8 cellular contexts compared by ENCODE assay signal in genomic region chr1:155254228-155254713, GRCh38. TPM values are rescaled to one million over a fixed set of nuclear protein-coding genes. Genes with fewer than 3 reads are reported as not detected.
DNase-seq lines count a peak whose midpoint lies in the region; ATAC-seq and TF ChIP-seq lines count a peak whose summit lies in the region.

No MANE protein-coding gene starts in this region.

- peak overlapping the region; percentile 97 for H3K27ac ChIP-seq in right atrium auricular region

- H3K36me3 ChIP-seq in HAP-1 (replicated peaks) (peaks cover 29% of the 10 kb centered on the region), right atrium auricular region (peaks cover 17% of the 10 kb centered on the region)

- no peak overlapping the region for H3K27ac Mint-ChIP-seq in WTC11
- peak overlapping the region; percentile 73 for H3K27ac Mint-ChIP-seq in stimulated activated effector memory CD8-positive, alpha-beta T cell treated with anti-CD3 and anti-CD28 coated beads, Interleukin-12 subunit alpha, Interleukin-12 subunit beta, amount 100 ng/mL, for 72 hours

- H3K4me1 Mint-ChIP-seq in WTC11 = peaks cover 23% of the 10 kb centered on the region
- H3K4me1 Mint-ChIP-seq in stimulated activated effector memory CD8-positive, alpha-beta T cell treated with anti-CD3 and anti-CD28 coated beads, Interleukin-12 subunit alpha, Interleukin-12 subunit beta, amount 100 ng/mL, for 72 hours = peaks cover 56% of the 10 kb centered on the region

- H3K9me3 ChIP-seq in HAP-1 = no peaks in the 10 kb centered on the region
- H3K9me3 ChIP-seq in right atrium auricular region = no peaks in the 10 kb centered on the region

- H3K27me3 ChIP-seq in HAP-1 (ENCODE audit: low read depth) (no peaks in the 10 kb centered on the region), right atrium auricular region (no peaks in the 10 kb centered on the region)

- H3K36me3 Mint-ChIP-seq in WTC11 = peaks cover 16% of the 10 kb centered on the region
- peaks cover 39% of the 10 kb centered on the region for H3K36me3 Mint-ChIP-seq in stimulated activated effector memory CD8-positive, alpha-beta T cell treated with anti-CD3 and anti-CD28 coated beads, Interleukin-12 subunit alpha, Interleukin-12 subunit beta, amount 100 ng/mL, for 72 hours

- H3K4me3 ChIP-seq in HAP-1 (peak overlapping the region; percentile 67), right atrium auricular region (peak overlapping the region; percentile 91 to 94)

- POLR2A ChIA-PET in WTC11 (lab: Charles Lee) = interaction anchor here (1.2 kb wide), 1 partner anchor 19 kb away, joined by 3 read pairs; the partner anchor contains the start of gene CLK2

- no peak for DNase-seq in HAP-1 (ENCODE audit: low spot score in 2 of 2)
- no peak for DNase-seq in WTC11 (ENCODE audit: low spot score)
- no peak for DNase-seq in right atrium auricular region (ENCODE audit: low spot score)
- no peak for DNase-seq in stimulated activated effector memory CD8-positive, alpha-beta T cell treated with anti-CD3 and anti-CD28 coated beads, Interleukin-12 subunit alpha, Interleukin-12 subunit beta, amount 100 ng/mL, for 72 hours (ENCODE audit: low spot score in 2 of 2)
- no peak for DNase-seq in NCI-H345 treated with DMSO at 0.1 percent for 48 hours (lab: John Stamatoyannopoulos, UW; ENCODE audit: unreplicated experiment)
- no peak for DNase-seq in OCI-M1 (lab: John Stamatoyannopoulos, UW)
- DNase-seq in DMS79 treated with DMSO at 0.1 percent for 48 hours (lab: John Stamatoyannopoulos, UW) = no peak

- H3K4me1 ChIP-seq in HAP-1 (peaks cover 21% of the 10 kb centered on the region), right atrium auricular region (peaks cover 0 to 44% of the 10 kb centered on the region in 2 donors)

- in situ Hi-C loops in HAP-1 (cut with MboI; ENCODE audit: low sequenced_read_pairs) = no loop called here

- TF ChIP-seq CTCF in WTC11 (IDR thresholded peaks at IDR 0.05) (no peak), right atrium auricular region (IDR thresholded peaks at IDR 0.05) (no peak)

- CTCF ChIA-PET in WTC11 (lab: Charles Lee) = interaction anchor here (1.5 to 1.8 kb wide), 2 partner anchors 61 to 69 kb away, joined by 5 to 6 read pairs; no protein-coding TSS in a partner anchor

- H3K9me3 Mint-ChIP-seq in WTC11 = no peaks in the 10 kb centered on the region
- no peaks in the 10 kb centered on the region for H3K9me3 Mint-ChIP-seq in stimulated activated effector memory CD8-positive, alpha-beta T cell treated with anti-CD3 and anti-CD28 coated beads, Interleukin-12 subunit alpha, Interleukin-12 subunit beta, amount 100 ng/mL, for 72 hours

- peak overlapping the region; percentile 80 for H3K4me3 Mint-ChIP-seq in WTC11
- peak overlapping the region; percentile 78 for H3K4me3 Mint-ChIP-seq in stimulated activated effector memory CD8-positive, alpha-beta T cell treated with anti-CD3 and anti-CD28 coated beads, Interleukin-12 subunit alpha, Interleukin-12 subunit beta, amount 100 ng/mL, for 72 hours

- no peaks in the 10 kb centered on the region for H3K27me3 Mint-ChIP-seq in WTC11 (ENCODE audit: low read depth)

- ATAC-seq in WTC11 (no peak), HG03095 (IDR thresholded peaks at IDR 0.05; ENCODE audit: unreplicated experiment) (no peak)
- ATAC-seq in stimulated activated effector memory CD8-positive, alpha-beta T cell treated with anti-CD3 and anti-CD28 coated beads, Interleukin-12 subunit alpha, Interleukin-12 subunit beta, amount 100 ng/mL, for 72 hours = no peak

TF ChIP-seq in WTC11, 78 proteins besides CTCF, POLR2A, EP300 and RAD21 (continues in another document):
- TF ChIP-seq ZNF396 (CRISPR knock-in tag; IDR thresholded peaks at IDR 0.05; ENCODE audit: borderline replicate concordance) (no peak), ZNF138 (CRISPR knock-in tag; conservative IDR thresholded peaks at IDR 0.05) (no peak), JAZF1 (CRISPR knock-in tag; IDR thresholded peaks at IDR 0.05) (no peak), FOXJ3 (CRISPR knock-in tag; IDR thresholded peaks at IDR 0.05; ENCODE audit: borderline replicate concordance) (no peak), ESRRA (CRISPR knock-in tag; IDR thresholded peaks at IDR 0.05; ENCODE audit: borderline replicate concordance) (no peak), OVOL2 (CRISPR knock-in tag; IDR thresholded peaks at IDR 0.05; ENCODE audit: borderline replicate concordance) (no peak), NR2C2 (CRISPR knock-in tag; IDR thresholded peaks at IDR 0.05) (no peak), ZNF512 (CRISPR knock-in tag; IDR thresholded peaks at IDR 0.05; ENCODE audit: borderline replicate concordance) (no peak), HMGA2 (CRISPR knock-in tag; IDR thresholded peaks at IDR 0.05) (no peak)
- TF ChIP-seq, protein P1, sequence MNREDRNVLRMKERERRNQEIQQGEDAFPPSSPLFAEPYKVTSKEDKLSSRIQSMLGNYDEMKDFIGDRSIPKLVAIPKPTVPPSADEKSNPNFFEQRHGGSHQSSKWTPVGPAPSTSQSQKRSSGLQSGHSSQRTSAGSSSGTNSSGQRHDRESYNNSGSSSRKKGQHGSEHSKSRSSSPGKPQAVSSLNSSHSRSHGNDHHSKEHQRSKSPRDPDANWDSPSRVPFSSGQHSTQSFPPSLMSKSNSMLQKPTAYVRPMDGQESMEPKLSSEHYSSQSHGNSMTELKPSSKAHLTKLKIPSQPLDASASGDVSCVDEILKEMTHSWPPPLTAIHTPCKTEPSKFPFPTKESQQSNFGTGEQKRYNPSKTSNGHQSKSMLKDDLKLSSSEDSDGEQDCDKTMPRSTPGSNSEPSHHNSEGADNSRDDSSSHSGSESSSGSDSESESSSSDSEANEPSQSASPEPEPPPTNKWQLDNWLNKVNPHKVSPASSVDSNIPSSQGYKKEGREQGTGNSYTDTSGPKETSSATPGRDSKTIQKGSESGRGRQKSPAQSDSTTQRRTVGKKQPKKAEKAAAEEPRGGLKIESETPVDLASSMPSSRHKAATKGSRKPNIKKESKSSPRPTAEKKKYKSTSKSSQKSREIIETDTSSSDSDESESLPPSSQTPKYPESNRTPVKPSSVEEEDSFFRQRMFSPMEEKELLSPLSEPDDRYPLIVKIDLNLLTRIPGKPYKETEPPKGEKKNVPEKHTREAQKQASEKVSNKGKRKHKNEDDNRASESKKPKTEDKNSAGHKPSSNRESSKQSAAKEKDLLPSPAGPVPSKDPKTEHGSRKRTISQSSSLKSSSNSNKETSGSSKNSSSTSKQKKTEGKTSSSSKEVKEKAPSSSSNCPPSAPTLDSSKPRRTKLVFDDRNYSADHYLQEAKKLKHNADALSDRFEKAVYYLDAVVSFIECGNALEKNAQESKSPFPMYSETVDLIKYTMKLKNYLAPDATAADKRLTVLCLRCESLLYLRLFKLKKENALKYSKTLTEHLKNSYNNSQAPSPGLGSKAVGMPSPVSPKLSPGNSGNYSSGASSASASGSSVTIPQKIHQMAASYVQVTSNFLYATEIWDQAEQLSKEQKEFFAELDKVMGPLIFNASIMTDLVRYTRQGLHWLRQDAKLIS (CRISPR knock-in tag; IDR thresholded peaks at IDR 0.05; ENCODE audit: borderline replicate concordance) = no peak
- TF ChIP-seq, protein P2, sequence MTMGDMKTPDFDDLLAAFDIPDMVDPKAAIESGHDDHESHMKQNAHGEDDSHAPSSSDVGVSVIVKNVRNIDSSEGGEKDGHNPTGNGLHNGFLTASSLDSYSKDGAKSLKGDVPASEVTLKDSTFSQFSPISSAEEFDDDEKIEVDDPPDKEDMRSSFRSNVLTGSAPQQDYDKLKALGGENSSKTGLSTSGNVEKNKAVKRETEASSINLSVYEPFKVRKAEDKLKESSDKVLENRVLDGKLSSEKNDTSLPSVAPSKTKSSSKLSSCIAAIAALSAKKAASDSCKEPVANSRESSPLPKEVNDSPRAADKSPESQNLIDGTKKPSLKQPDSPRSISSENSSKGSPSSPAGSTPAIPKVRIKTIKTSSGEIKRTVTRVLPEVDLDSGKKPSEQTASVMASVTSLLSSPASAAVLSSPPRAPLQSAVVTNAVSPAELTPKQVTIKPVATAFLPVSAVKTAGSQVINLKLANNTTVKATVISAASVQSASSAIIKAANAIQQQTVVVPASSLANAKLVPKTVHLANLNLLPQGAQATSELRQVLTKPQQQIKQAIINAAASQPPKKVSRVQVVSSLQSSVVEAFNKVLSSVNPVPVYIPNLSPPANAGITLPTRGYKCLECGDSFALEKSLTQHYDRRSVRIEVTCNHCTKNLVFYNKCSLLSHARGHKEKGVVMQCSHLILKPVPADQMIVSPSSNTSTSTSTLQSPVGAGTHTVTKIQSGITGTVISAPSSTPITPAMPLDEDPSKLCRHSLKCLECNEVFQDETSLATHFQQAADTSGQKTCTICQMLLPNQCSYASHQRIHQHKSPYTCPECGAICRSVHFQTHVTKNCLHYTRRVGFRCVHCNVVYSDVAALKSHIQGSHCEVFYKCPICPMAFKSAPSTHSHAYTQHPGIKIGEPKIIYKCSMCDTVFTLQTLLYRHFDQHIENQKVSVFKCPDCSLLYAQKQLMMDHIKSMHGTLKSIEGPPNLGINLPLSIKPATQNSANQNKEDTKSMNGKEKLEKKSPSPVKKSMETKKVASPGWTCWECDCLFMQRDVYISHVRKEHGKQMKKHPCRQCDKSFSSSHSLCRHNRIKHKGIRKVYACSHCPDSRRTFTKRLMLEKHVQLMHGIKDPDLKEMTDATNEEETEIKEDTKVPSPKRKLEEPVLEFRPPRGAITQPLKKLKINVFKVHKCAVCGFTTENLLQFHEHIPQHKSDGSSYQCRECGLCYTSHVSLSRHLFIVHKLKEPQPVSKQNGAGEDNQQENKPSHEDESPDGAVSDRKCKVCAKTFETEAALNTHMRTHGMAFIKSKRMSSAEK (CRISPR knock-in tag; IDR thresholded peaks at IDR 0.05; ENCODE audit: borderline replicate concordance) = no peak

RNA-seq across cellular contexts. Expression of gene ENTREP3, which starts 1.0 kb away (rescaled TPM):
- total RNA-seq in WTC11 (2021) (65.3 to 67.8 TPM (median 66.6 TPM) in 3 replicates), right atrium auricular region (10 to 100 TPM; 14.4 to 15.5 TPM)

RNA-seq across cellular contexts. Expression of gene SCAMP3, which starts 7.9 kb away (rescaled TPM):
- 50.0 to 58.8 TPM (median 52.2 TPM) in 3 replicates for total RNA-seq in WTC11 (2021)
- total RNA-seq in right atrium auricular region = 10 to 100 TPM; 77.2 to 77.7 TPM

RNA-seq across cellular contexts. Expression of gene CLK2, which starts 19.0 kb away (rescaled TPM):
- 68.2 to 74.9 TPM (median 74.4 TPM) in 3 replicates for total RNA-seq in WTC11 (2021)
- 10 to 100 TPM in 1 of 2 donors, 1 to 10 TPM in 1; 9.8 to 16.4 TPM for total RNA-seq in right atrium auricular region

RNA-seq across cellular contexts. Expression of gene HCN3, which starts 23.0 kb away (rescaled TPM):
- total RNA-seq in WTC11 (2021) = 5.9 to 7.3 TPM (median 6.3 TPM) in 3 replicates
- under 1 TPM; 0.35 to 0.41 TPM for total RNA-seq in right atrium auricular region

RNA-seq across cellular contexts. Expression of gene MTX1, which starts 45.8 kb away (rescaled TPM):
- 57.5 to 62.8 TPM (median 60.4 TPM) in 3 replicates for total RNA-seq in WTC11 (2021)
- 10 to 100 TPM; 16.2 to 27.0 TPM for total RNA-seq in right atrium auricular region
